Comparison of ENCODE assay signal across 32 cellular contexts in the genomic region with DNA sequence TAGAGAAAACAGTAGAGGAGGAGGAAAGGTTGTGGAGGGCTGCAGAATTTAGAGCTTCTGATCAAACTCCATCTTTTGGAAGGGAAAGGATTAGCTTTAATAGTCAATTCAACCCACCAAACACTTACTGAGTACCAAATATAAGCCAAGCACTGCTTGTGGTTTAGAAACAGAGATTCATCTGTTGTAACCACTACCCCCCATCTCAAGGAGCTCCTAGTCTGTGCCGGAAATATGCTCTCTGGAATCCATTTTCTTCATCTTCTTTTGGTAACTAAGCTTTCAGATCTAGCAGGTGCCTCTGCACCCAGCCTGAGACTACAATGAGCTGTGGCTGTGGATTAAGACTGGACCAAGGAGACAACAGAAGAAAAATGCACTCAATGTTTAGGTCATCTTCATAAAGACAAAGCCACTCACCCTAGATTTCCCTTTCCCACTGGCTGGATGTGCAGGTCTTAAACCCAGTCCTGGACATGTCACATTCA. TPM values are rescaled to one million over a fixed set of nuclear protein-coding genes. Genes with fewer than 3 reads are reported as not detected.
"Had no signal": no experiment of that assay in that cellular context is flagged by ENCODE, and none has a peak within 500 bp of the region (broad histone marks: within the 10 kb centered on the region; RNA-seq: fewer than 3 reads in every experiment).

No MANE protein-coding gene starts in this region.

- H3K27me3 ChIP-seq: adrenal gland, breast epithelium, cardiac muscle cell, dorsolateral prefrontal cortex, esophagus muscularis mucosa, gastrocnemius medialis, hepatocyte had no signal

- H3K9me3 ChIP-seq: adrenal gland, breast epithelium, gastrocnemius medialis had no signal

- H3K27ac ChIP-seq: adrenal gland, breast epithelium, cardiac muscle cell, coronary artery, esophagus muscularis mucosa, foreskin keratinocyte, gastrocnemius medialis, heart right ventricle, hepatocyte had no signal

- H3K36me3 ChIP-seq: breast epithelium, esophagus muscularis mucosa, gastrocnemius medialis had no signal

- H3K4me1 ChIP-seq: adrenal gland, breast epithelium, esophagus muscularis mucosa, foreskin keratinocyte, gastrocnemius medialis, heart right ventricle had no signal

- H2AFZ ChIP-seq: hepatocyte had no signal

- H3K4me2 ChIP-seq: hepatocyte had no signal

- H3K4me3 ChIP-seq: adrenal gland, breast epithelium, cardiac muscle cell, coronary artery, dorsolateral prefrontal cortex, esophagus muscularis mucosa, gastrocnemius medialis, heart right ventricle, hepatocyte had no signal

- DNase-seq: activated CD4-positive, alpha-beta memory T cell treated with anti-CD3 and anti-CD28 coated beads for 36 hours; activated CD4-positive, alpha-beta T cell treated with anti-CD3 and anti-CD28 coated beads for 36 hours; activated CD4-positive, alpha-beta T cell treated with anti-CD3 and anti-CD28 coated beads, Interleukin-2, amount 10 ng/mL, durations not matched to agents 24 days and 14 days; activated CD4-positive, CD25-positive, alpha-beta regulatory T cell; activated CD4-positive, CD25-positive, alpha-beta regulatory T cell treated with anti-CD3 and anti-CD28 coated beads, Interleukin-2, amount 50 U/mL, for 72 hours; activated CD8-positive, alpha-beta memory T cell treated with anti-CD3 and anti-CD28 coated beads, Interleukin-2, amount 10 ng/mL, durations not matched to agents 7 days and 5 days; activated CD8-positive, alpha-beta memory T cell treated with anti-CD3 and anti-CD28 coated beads, Interleukin-2, amount 50 U/mL, for 4 hours; activated CD8-positive, alpha-beta T cell treated with anti-CD3 and anti-CD28 coated beads, Interleukin-2, amount 10 ng/mL, durations not matched to agents 7 days and 5 days; activated effector memory CD4-positive, alpha-beta T cell treated with anti-CD3 and anti-CD28 coated beads, Interleukin-2, amount 50 U/mL, for 16 hours; activated naive CD4-positive, alpha-beta T cell treated with anti-CD3 and anti-CD28 coated beads for 36 hours; activated naive CD8-positive, alpha-beta T cell treated with anti-CD3 and anti-CD28 coated beads for 36 hours; activated naive CD8-positive, alpha-beta T cell treated with anti-CD3 and anti-CD28 coated beads, Interleukin-2, amount 50 U/mL, for 24 hours; activated T-cell treated with anti-CD3 and anti-CD28 coated beads, Interleukin-2, amount 50 U/mL, for 1 hour; activated T-cell treated with anti-CD3 and anti-CD28 coated beads, Interleukin-2, amount 50 U/mL, for 48 hours; adrenal gland; amygdala; aorta; central memory CD4-positive, alpha-beta T cell; dorsolateral prefrontal cortex; effector CD4-positive, alpha-beta T cell; effector memory CD8-positive, alpha-beta T cell; erythroblast; foreskin keratinocyte; gastrocnemius medialis; heart right ventricle; T-helper 2 cell had no signal

- ATAC-seq: activated CD4-positive, alpha-beta T cell treated with anti-CD3 and anti-CD28 coated beads for 36 hours; activated CD8-positive, alpha-beta memory T cell treated with anti-CD3 and anti-CD28 coated beads, Interleukin-2, amount 10 ng/mL, durations not matched to agents 7 days and 5 days; activated CD8-positive, alpha-beta T cell treated with anti-CD3 and anti-CD28 coated beads, Interleukin-2, amount 10 ng/mL, durations not matched to agents 7 days and 5 days; activated naive CD8-positive, alpha-beta T cell treated with anti-CD3 and anti-CD28 coated beads, Interleukin-2, amount 50 U/mL, for 24 hours; effector memory CD8-positive, alpha-beta T cell; foreskin keratinocyte; gastrocnemius medialis; heart right ventricle had no signal

RNA-seq across cellular contexts. Expression of gene EPB41L3, which starts 53.0 kb away (rescaled TPM):
- total RNA-seq: activated CD8-positive, alpha-beta memory T cell treated with anti-CD3 and anti-CD28 coated beads for 36 hours had no signal
